ENCODE assay signal across 24 cellular contexts in genomic region chr3:71593106-71593505, GRCh38.
"Had no signal": no experiment of that assay in that cellular context is flagged by ENCODE, and none has a peak within 500 bp of the region (broad histone marks: within the 10 kb centered on the region; RNA-seq: fewer than 3 reads in every experiment).

No MANE protein-coding gene starts in this region.

- H3K4me1 ChIP-seq: colonic mucosa, esophagus squamous epithelium, foreskin keratinocyte, gastrocnemius medialis, heart left ventricle, heart right ventricle had no signal

- DNase-seq: colonic mucosa; cortex of kidney; dermis blood vessel endothelial cell; dorsolateral prefrontal cortex; effector CD4-positive, alpha-beta T cell; effector CD8-positive, alpha-beta T cell; effector memory CD4-positive, alpha-beta T cell; effector memory CD8-positive, alpha-beta T cell; endodermal cell; erythroblast; esophagus squamous epithelium; foreskin fibroblast; foreskin keratinocyte; foreskin melanocyte; gastrocnemius medialis; glutamatergic neuron; head of caudate nucleus; heart left ventricle; heart right ventricle had no signal

- H3K9me3 Mint-ChIP-seq: dendritic cell treated with granulocyte-macrophage colony-stimulating factor and Interleukin-4, amounts not matched to agents 40 ng/mL and 50 ng/mL, for 4 days; effector memory CD8-positive, alpha-beta T cell had no signal

- H3K4me3 ChIP-seq: colonic mucosa, coronary artery, dorsolateral prefrontal cortex, esophagus muscularis mucosa, esophagus squamous epithelium, gastrocnemius medialis, gastroesophageal sphincter, heart left ventricle, heart right ventricle had no signal

- H3K9me3 ChIP-seq: colonic mucosa, esophagus squamous epithelium, gastrocnemius medialis had no signal

- H3K27me3 ChIP-seq: colonic mucosa, esophagus muscularis mucosa, esophagus squamous epithelium, foreskin keratinocyte, gastrocnemius medialis, gastroesophageal sphincter, heart left ventricle, heart right ventricle had no signal

- H3K27ac Mint-ChIP-seq: dendritic cell treated with granulocyte-macrophage colony-stimulating factor and Interleukin-4, amounts not matched to agents 40 ng/mL and 50 ng/mL, for 4 days; effector memory CD8-positive, alpha-beta T cell; endodermal cell had no signal

- H3K4me3 Mint-ChIP-seq: dendritic cell treated with granulocyte-macrophage colony-stimulating factor and Interleukin-4, amounts not matched to agents 40 ng/mL and 50 ng/mL, for 4 days; effector memory CD8-positive, alpha-beta T cell; endodermal cell had no signal

- H3K27ac ChIP-seq: colonic mucosa, coronary artery, dorsolateral prefrontal cortex, epithelial cell of prostate, esophagus muscularis mucosa, esophagus squamous epithelium, foreskin keratinocyte, gastrocnemius medialis, gastroesophageal sphincter, heart left ventricle, heart right ventricle had no signal

- H3K36me3 ChIP-seq: colonic mucosa, esophagus muscularis mucosa, esophagus squamous epithelium, gastrocnemius medialis, gastroesophageal sphincter, heart left ventricle, heart right ventricle had no signal

- H3K27me3 Mint-ChIP-seq: dendritic cell treated with granulocyte-macrophage colony-stimulating factor and Interleukin-4, amounts not matched to agents 40 ng/mL and 50 ng/mL, for 4 days; effector memory CD8-positive, alpha-beta T cell had no signal
